8 cellular contexts compared by ENCODE assay signal in the genomic region with DNA sequence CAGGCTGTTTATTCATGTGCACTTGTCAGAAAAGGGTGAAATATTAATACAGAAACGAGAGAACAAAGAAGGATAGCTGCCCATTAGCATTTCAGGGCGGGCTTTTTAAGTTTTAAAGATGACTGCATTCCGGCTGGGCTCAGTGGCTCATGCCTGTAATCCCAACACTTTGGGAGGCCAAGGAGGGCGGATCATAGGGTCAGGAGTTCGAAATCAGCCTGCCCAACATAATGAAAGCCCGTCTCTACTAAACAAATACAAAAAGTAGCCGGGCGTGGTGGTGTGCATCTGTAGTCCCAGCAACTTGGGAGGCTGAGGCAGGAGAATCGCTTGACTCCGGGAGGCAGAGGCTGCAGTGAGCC.
A peak's percentile ranks its signal among the peaks of the same experiment; 100 is the strongest.
DNase-seq lines count a peak whose midpoint lies in the region; ATAC-seq, FAIRE-seq and TF ChIP-seq lines count a peak whose summit lies in the region.

No MANE protein-coding gene starts in this region.

- ATAC-seq in heart left ventricle (no peak), Right ventricle myocardium superior (ENCODE audit: poor library complexity) (no peak), GM18502 (IDR thresholded peaks at IDR 0.05; ENCODE audit: poor library complexity, unreplicated experiment) (no peak)

- CTCF ChIA-PET in activated CD4-positive, alpha-beta memory T cell treated with anti-CD3 and anti-CD28 coated beads for 36 hours (lab: Charles Lee): interaction anchor here (2.0 to 2.2 kb wide), 3 partner anchors 17 to 35 kb away, joined by 9 to 16 read pairs (median 14); a partner anchor contains a TSS
- CTCF ChIA-PET in GM10248 (lab: Yijun Ruan, JAX): interaction anchor here (1.2 to 2.0 kb wide), 4 partner anchors 10 to 191 kb away, joined by 3 to 17 read pairs (median 6); a partner anchor contains a TSS

- TF ChIP-seq CTCF in heart left ventricle (IDR thresholded peaks at IDR 0.05): no peak
- no peak for TF ChIP-seq CTCF in keratinocyte (optimal IDR thresholded peaks at IDR 0.05 in 1 of 3, IDR thresholded peaks at IDR 0.05 in 1 of 3, conservative IDR thresholded peaks at IDR 0.05 in 1 of 3; ENCODE audit: extremely low read depth in 1 of 3, insufficient read depth in 2 of 3, low read length in 3 of 3)
- no peak for TF ChIP-seq CTCF in uterus (IDR thresholded peaks at IDR 0.05)
- TF ChIP-seq CTCF in GM10248 (IDR thresholded peaks at IDR 0.05; ENCODE audit: control extremely low read depth, extremely low read depth, low read depth, missing control alignments): no peak

- H3K36me3 ChIP-seq in heart left ventricle (no peaks in the 10 kb centered on the region), keratinocyte (ENCODE audit: control insufficient read depth in 2 of 2, extremely low read depth in 1 of 2, insufficient read depth in 2 of 2, low read length in 2 of 2) (no peaks in the 10 kb centered on the region), uterus (no peaks in the 10 kb centered on the region)

- intact Hi-C loops in heart left ventricle (cut with DNase I): loop anchor here in 1 of 10 donors (5.0 kb wide), 1 partner anchor 95 kb away; a partner anchor contains a TSS
- intact Hi-C loops in Right ventricle myocardium superior (cut with DNase I): no loop called here
- intact Hi-C loops in activated CD4-positive, alpha-beta memory T cell treated with anti-CD3 and anti-CD28 coated beads for 36 hours (cut with micrococcal nuclease): loop anchor here (2.0 to 5.0 kb wide), 3 partner anchors 33 to 915 kb away; a partner anchor contains a TSS
- intact Hi-C loops in uterus (cut with DNase I; ENCODE audit: low total_unique reads): no loop called here

- H3K9me3 Mint-ChIP-seq in activated CD4-positive, alpha-beta memory T cell treated with anti-CD3 and anti-CD28 coated beads for 36 hours: peaks cover 2% of the 10 kb centered on the region

- FAIRE-seq in keratinocyte (lab: Jason Lieb, UNC): no peak

- no peaks in the 10 kb centered on the region for H3K36me3 Mint-ChIP-seq in activated CD4-positive, alpha-beta memory T cell treated with anti-CD3 and anti-CD28 coated beads for 36 hours

- H3K79me2 ChIP-seq in keratinocyte (ENCODE audit: control insufficient read depth, insufficient read depth, low read length): no peaks in the 10 kb centered on the region

- H3K4me1 Mint-ChIP-seq in activated CD4-positive, alpha-beta memory T cell treated with anti-CD3 and anti-CD28 coated beads for 36 hours (ENCODE audit: low read depth): peaks cover 7% of the 10 kb centered on the region

- H3K27me3 ChIP-seq in heart left ventricle: peaks cover 0 to 30% (median 0%) of the 10 kb centered on the region in 9 donors
- H3K27me3 ChIP-seq in keratinocyte (ENCODE audit: control insufficient read depth, extremely low read depth, insufficient read depth, low read length): no peaks in the 10 kb centered on the region
- H3K27me3 ChIP-seq in uterus: peaks cover 0 to 5% of the 10 kb centered on the region in 2 donors

- H2AFZ ChIP-seq in keratinocyte (ENCODE audit: control insufficient read depth, low read length): no peak overlapping the region

- H4K20me1 ChIP-seq in keratinocyte (ENCODE audit: control insufficient read depth, extremely low read depth, insufficient read depth, low read length): no peaks in the 10 kb centered on the region

- no peaks in the 10 kb centered on the region for H3K9me3 ChIP-seq in heart left ventricle
- H3K9me3 ChIP-seq in keratinocyte (ENCODE audit: control insufficient read depth, low read depth, low read length): no peaks in the 10 kb centered on the region
- no peaks in the 10 kb centered on the region for H3K9me3 ChIP-seq in uterus

- TF ChIP-seq POLR2A in heart left ventricle (IDR thresholded peaks at IDR 0.05): no peak
- no peak for TF ChIP-seq POLR2A in uterus (IDR thresholded peaks at IDR 0.05)

- POLR2A ChIA-PET in activated CD4-positive, alpha-beta memory T cell treated with anti-CD3 and anti-CD28 coated beads for 36 hours (lab: Charles Lee): interaction anchor here (1.2 to 5.4 kb wide), 11 partner anchors 10 to 1650 kb away, joined by 3 to 298 read pairs (median 53); a partner anchor contains a TSS
- POLR2A ChIA-PET in GM10248 (lab: Yijun Ruan, JAX): interaction anchor here (1.4 to 5.6 kb wide), 8 partner anchors 17 to 926 kb away, joined by 4 to 306 read pairs (median 54); a partner anchor contains a TSS

- no peaks in the 10 kb centered on the region for H3K27me3 Mint-ChIP-seq in activated CD4-positive, alpha-beta memory T cell treated with anti-CD3 and anti-CD28 coated beads for 36 hours

- WGBS in heart left ventricle, 4 donors: 17 to 28% (median 21%) methylated on average over 10 of the region's 10 CpGs

- H3K4me1 ChIP-seq in heart left ventricle (peaks cover 0 to 31% (median 9%) of the 10 kb centered on the region in 12 donors), keratinocyte (ENCODE audit: control insufficient read depth, extremely low read depth, insufficient read depth, low read length) (peaks cover 21% of the 10 kb centered on the region), uterus (peaks cover 0 to 3% of the 10 kb centered on the region in 2 donors)

- no peak overlapping the region for H3K27ac Mint-ChIP-seq in activated CD4-positive, alpha-beta memory T cell treated with anti-CD3 and anti-CD28 coated beads for 36 hours

- no peaks in the 10 kb centered on the region for H3K9me1 ChIP-seq in keratinocyte (ENCODE audit: control insufficient read depth, extremely low read depth, insufficient read depth, low read length)

- H3K9ac ChIP-seq in keratinocyte (ENCODE audit: control insufficient read depth, extremely low read depth, insufficient read depth, low read length): peak overlapping the region; percentile 67

- DNase-seq in heart left ventricle (peak in 1 of 5 donors; percentile 24), Right ventricle myocardium superior (no peak), keratinocyte (ENCODE audit: low read depth, low spot score) (no peak), uterus (no peak), 8988T (no peak), GM10248 (ENCODE audit: extremely low spot score) (no peak)
- DNase-seq in activated CD4-positive, alpha-beta memory T cell treated with anti-CD3 and anti-CD28 coated beads for 36 hours: peak; percentile 38

- H3K4me3 ChIP-seq in heart left ventricle (peak overlapping the region in 11 of 12 donors; percentile 50 to 74 (median 63)), keratinocyte (ENCODE audit: control insufficient read depth in 2 of 3, extremely low read depth in 1 of 3, insufficient read depth in 2 of 3, low read depth in 1 of 3, low read length in 3 of 3) (peak overlapping the region; percentile 50 to 72 (median 58)), uterus (peak overlapping the region; percentile 33 to 52)

- H3K4me3 Mint-ChIP-seq in activated CD4-positive, alpha-beta memory T cell treated with anti-CD3 and anti-CD28 coated beads for 36 hours: no peak overlapping the region

- H3K27ac ChIP-seq in heart left ventricle (peak overlapping the region; percentile 81 to 98 (median 94)), keratinocyte (ENCODE audit: control insufficient read depth, insufficient read depth, low read length) (peak overlapping the region; percentile 78), uterus (peak overlapping the region; percentile 93 to 94)

- H3K4me2 ChIP-seq in keratinocyte (ENCODE audit: control insufficient read depth, extremely low read depth, insufficient read depth, low read depth, low read length): peak overlapping the region; percentile 92

- dilution Hi-C loops in keratinocyte (cut with MboI; ENCODE audit: extremely low pct_ligation_motif_present, low sequenced_read_pairs): no loop called here
